In genomic region chr22:17171313-17172171, GRCh38 we compare ENCODE assay signal across 8 cellular contexts. TPM values are rescaled to one million over a fixed set of nuclear protein-coding genes. Genes with fewer than 3 reads are reported as not detected.
DNase-seq lines count a peak whose midpoint lies in the region; TF ChIP-seq lines count a peak whose summit lies in the region.

No MANE protein-coding gene starts in this region.

- H3K9me3 ChIP-seq in osteoblast (ENCODE audit: low read depth, low read length) (no peaks in the 10 kb centered on the region), testis (no peaks in the 10 kb centered on the region)

- peak overlapping the region; percentile 64 for H3K4me3 ChIP-seq in H7 (ENCODE audit: insufficient read depth, low read depth, low read length)
- peak overlapping the region; percentile 56 for H3K4me3 ChIP-seq in LNCaP clone FGC (ENCODE audit: low read depth, low read length)
- peak overlapping the region; percentile 81 for H3K4me3 ChIP-seq in osteoblast (ENCODE audit: insufficient read depth, low read length)
- peak overlapping the region; percentile 61 to 78 for H3K4me3 ChIP-seq in testis

- no peaks in the 10 kb centered on the region for H3K36me3 Mint-ChIP-seq in activated naive CD4-positive, alpha-beta T cell treated with anti-CD3 and anti-CD28 coated beads, Interleukin-2, amount 10 ng/mL, durations not matched to agents 7 days and 5 days

- peaks cover 38% of the 10 kb centered on the region for H3K27me3 Mint-ChIP-seq in activated naive CD4-positive, alpha-beta T cell treated with anti-CD3 and anti-CD28 coated beads, Interleukin-2, amount 10 ng/mL, durations not matched to agents 7 days and 5 days

- CTCF ChIA-PET in activated naive CD4-positive, alpha-beta T cell treated with anti-CD3 and anti-CD28 coated beads, Interleukin-2, amount 10 ng/mL, durations not matched to agents 7 days and 5 days (lab: Charles Lee): interaction anchor here (0.7 to 3.7 kb wide), 53 partner anchors 9 to 570 kb away, joined by 3 to 68 read pairs (median 4); partner anchors contain the start of gene ADA2

- peak overlapping the region; percentile 99 for H2AFZ ChIP-seq in osteoblast (ENCODE audit: low read length)

- TF ChIP-seq POLR2A in Raji (IDR thresholded peaks at IDR 0.05; ENCODE audit: insufficient read depth, low read depth, low read length): peak; percentile 41; the same call in 1 of the 2 replicates
- no peak for TF ChIP-seq POLR2A in testis (IDR thresholded peaks at IDR 0.05)

- H3K9me3 Mint-ChIP-seq in activated naive CD4-positive, alpha-beta T cell treated with anti-CD3 and anti-CD28 coated beads, Interleukin-2, amount 10 ng/mL, durations not matched to agents 7 days and 5 days: no peaks in the 10 kb centered on the region

- DNase-seq in GM03348 (ENCODE audit: low spot score): peak; percentile 98
- DNase-seq in H7: peak; percentile 98
- DNase-seq in LNCaP clone FGC (ENCODE audit: low read depth): peak; percentile 57
- peak; percentile 84 for DNase-seq in activated naive CD4-positive, alpha-beta T cell treated with anti-CD3 and anti-CD28 coated beads, Interleukin-2, amount 10 ng/mL, durations not matched to agents 7 days and 5 days
- peak; percentile 90 for DNase-seq in glomerular visceral epithelial cell (ENCODE audit: extremely low spot score)
- DNase-seq in osteoblast (ENCODE audit: insufficient read length, low spot score, missing footprints): peak; percentile 99
- peak; percentile 91 for DNase-seq in testis

- H3K4me1 ChIP-seq in osteoblast (ENCODE audit: insufficient read depth, low read length) (peaks cover 2% of the 10 kb centered on the region), testis (peaks cover 9% of the 10 kb centered on the region)

- H3K36me3 ChIP-seq in H7 (replicated peaks; ENCODE audit: control insufficient read depth, insufficient read depth, low read length) (no peaks in the 10 kb centered on the region), osteoblast (ENCODE audit: insufficient read depth, low read length) (no peaks in the 10 kb centered on the region), testis (ENCODE audit: low read depth, missing control alignments) (no peaks in the 10 kb centered on the region)

- peak overlapping the region; percentile 65 for H3K27ac Mint-ChIP-seq in activated naive CD4-positive, alpha-beta T cell treated with anti-CD3 and anti-CD28 coated beads, Interleukin-2, amount 10 ng/mL, durations not matched to agents 7 days and 5 days

- H3K4me1 Mint-ChIP-seq in activated naive CD4-positive, alpha-beta T cell treated with anti-CD3 and anti-CD28 coated beads, Interleukin-2, amount 10 ng/mL, durations not matched to agents 7 days and 5 days: peaks cover 11% of the 10 kb centered on the region

- H4K20me1 ChIP-seq in osteoblast (ENCODE audit: insufficient read depth, low read length): no peaks in the 10 kb centered on the region

- peak overlapping the region; percentile 81 for H3K4me3 Mint-ChIP-seq in activated naive CD4-positive, alpha-beta T cell treated with anti-CD3 and anti-CD28 coated beads, Interleukin-2, amount 10 ng/mL, durations not matched to agents 7 days and 5 days

- WGBS in testis, 2 donors: 0 to 4% methylated on average over 11 to 83 of the region's 85 CpGs

- H3K4me2 ChIP-seq in osteoblast (ENCODE audit: insufficient read depth, low read length): peak overlapping the region; percentile 87

- intact Hi-C loops in testis (cut with DNase I; ENCODE audit: low total_unique reads): loop anchor here (10.0 kb wide), 1 partner anchor 323 kb away; no protein-coding TSS in a partner anchor

- no peaks in the 10 kb centered on the region for H3K27me3 ChIP-seq in H7 (ENCODE audit: control insufficient read depth, insufficient read depth, low read length)
- no peaks in the 10 kb centered on the region for H3K27me3 ChIP-seq in osteoblast (ENCODE audit: insufficient read depth, low read length)
- H3K27me3 ChIP-seq in testis: no peaks in the 10 kb centered on the region

- peak overlapping the region; percentile 70 for H3K27ac ChIP-seq in osteoblast (ENCODE audit: low read depth, low read length)
- peak overlapping the region; percentile 65 to 75 for H3K27ac ChIP-seq in testis

- no peaks in the 10 kb centered on the region for H3K79me2 ChIP-seq in osteoblast (ENCODE audit: insufficient read depth, low read length)

- TF ChIP-seq CTCF in LNCaP clone FGC (IDR thresholded peaks at IDR 0.05; ENCODE audit: control insufficient read depth, extremely low read depth, insufficient read depth): peak; percentile 91
- TF ChIP-seq CTCF in osteoblast (IDR thresholded peaks at IDR 0.05; ENCODE audit: extremely low read depth, low read depth, low read length): peak; percentile 66
- TF ChIP-seq CTCF in testis (IDR thresholded peaks at IDR 0.05): peak; percentile 85 to 95 (median 89)

RNA-seq across cellular contexts. Expression of gene HDHD5, which starts 12.5 kb away (rescaled TPM):
- total RNA-seq in H7 (2014; rRNA removed; shearing (Covaris generic)): 127 and 142 TPM in 2 replicates
- total RNA-seq in osteoblast (25.6 and 31.8 TPM in 2 replicates), testis (10 to 100 TPM; 41.5 to 46.3 TPM)
- polyA plus RNA-seq in testis (ENCODE audit: insufficient read depth, low read depth, low replicate concordance): 34.0 TPM

RNA-seq across cellular contexts. Expression of gene ADA2, which starts 47.7 kb away (rescaled TPM):
- total RNA-seq in H7 (2014; rRNA removed; shearing (Covaris generic)): 29.1 and 36.0 TPM in 2 replicates
- 0.29 and 2.2 TPM in 2 replicates for total RNA-seq in osteoblast
- total RNA-seq in testis: 10 to 100 TPM; 36.9 to 42.9 TPM
- polyA plus RNA-seq in testis (ENCODE audit: insufficient read depth, low read depth, low replicate concordance): 38.0 TPM

RNA-seq across cellular contexts. Expression of gene TMEM121B, which starts 50.4 kb away (rescaled TPM):
- total RNA-seq in H7 (2014; rRNA removed; shearing (Covaris generic)): 2.2 and 2.3 TPM in 2 replicates
- total RNA-seq in osteoblast (under 0.01 TPM in 1 of 2 replicates, not detected in the other), testis (1 to 10 TPM; 2.9 to 3.3 TPM)
- 2.2 TPM for polyA plus RNA-seq in testis (ENCODE audit: insufficient read depth, low read depth, low replicate concordance)

Comparison
In these comparisons a context has a peak if more than half of its experiments do, and no peak if none do; other contexts are left out.
1. Peak in every context shown above with its lines: DNase-seq, H3K4me3 ChIP-seq and H3K27ac ChIP-seq.